ENCODE assay signal across 25 cellular contexts in genomic region chr2:133477614-133477990, GRCh38.
DNase-seq lines count a peak whose midpoint lies in the region; TF ChIP-seq lines count a peak whose summit lies in the region.
"Had no signal": no experiment of that assay in that cellular context is flagged by ENCODE, and none has a peak within 500 bp of the region (broad histone marks: within the 10 kb centered on the region; RNA-seq: fewer than 3 reads in every experiment).

No MANE protein-coding gene starts in this region.

- TF ChIP-seq CTCF in epithelial cell of esophagus (IDR thresholded peaks at IDR 0.05; ENCODE audit: insufficient read depth, low read depth, low read length, missing control alignments) (no peak), parathyroid adenoma (IDR thresholded peaks at IDR 0.05) (no peak), BE2C (IDR thresholded peaks at IDR 0.05; ENCODE audit: low read depth, low read length) (no peak)

- peak overlapping the region; percentile 83 for H3K27ac ChIP-seq in parathyroid adenoma
- H3K27ac ChIP-seq: coronary artery, gastrocnemius medialis, prostate gland, SJSA1 had no signal

- DNase-seq in GM03348 (ENCODE audit: low spot score) = peak; percentile 14
- peak; percentile 63 for DNase-seq in M059J (ENCODE audit: low read depth)
- DNase-seq in epithelial cell of esophagus (ENCODE audit: low read depth) = peak; percentile 96
- no peak for DNase-seq in NCI-H1930 (lab: John Stamatoyannopoulos, UW)
- no peak for DNase-seq in LoVo (ENCODE audit: low spot score)
- no peak for DNase-seq in BE2C
- DNase-seq: activated CD4-positive, alpha-beta T cell treated with anti-CD3 and anti-CD28 coated beads, Interleukin-2, amount 50 U/mL, for 4 hours; activated naive CD4-positive, alpha-beta T cell treated with anti-CD3 and anti-CD28 coated beads for 36 hours; amniotic stem cell; CD4-positive, alpha-beta T cell; effector memory CD4-positive, alpha-beta T cell; gastrocnemius medialis; hippocampal formation; left ventricle myocardium superior; naive B cell; NCI-H187; NCI-H2171 treated with DMSO at 0.1 percent for 48 hours; NCI-H526; stimulated activated CD4-positive, alpha-beta T cell treated with anti-CD3 and anti-CD28 coated beads, Interleukin-4, amount 100 ng/mL, for 4 hours; stimulated activated naive CD4-positive, alpha-beta T cell had no signal

- H3K4me3 ChIP-seq in epithelial cell of esophagus (ENCODE audit: low read length) = no peak overlapping the region
- H3K4me3 ChIP-seq in parathyroid adenoma (ENCODE audit: low read depth, low read length) = no peak overlapping the region
- no peak overlapping the region for H3K4me3 ChIP-seq in BE2C (ENCODE audit: low read depth, low read length)
- H3K4me3 ChIP-seq: coronary artery, gastrocnemius medialis, HAP-1, prostate gland, SJSA1 had no signal

- no peak overlapping the region for H2AFZ ChIP-seq in parathyroid adenoma

- H3K9me3 ChIP-seq in parathyroid adenoma (ENCODE audit: control insufficient read depth, low read length) (no peaks in the 10 kb centered on the region), BE2C (no peaks in the 10 kb centered on the region)
- H3K9me3 ChIP-seq: gastrocnemius medialis, HAP-1, prostate gland, SJSA1 had no signal

- H3K9ac ChIP-seq in parathyroid adenoma = no peak overlapping the region

- H3K4me2 ChIP-seq in parathyroid adenoma (ENCODE audit: low read length) = no peak overlapping the region

- no peaks in the 10 kb centered on the region for H3K36me3 ChIP-seq in parathyroid adenoma (ENCODE audit: control insufficient read depth, insufficient read depth, low read length)
- no peaks in the 10 kb centered on the region for H3K36me3 ChIP-seq in BE2C
- H3K36me3 ChIP-seq: gastrocnemius medialis, HAP-1, prostate gland, SJSA1 had no signal

- H3K4me1 ChIP-seq in parathyroid adenoma (peaks cover 23% of the 10 kb centered on the region), BE2C (no peaks in the 10 kb centered on the region)
- H3K4me1 ChIP-seq: gastrocnemius medialis, HAP-1, prostate gland, SJSA1 had no signal

- H3K27me3 ChIP-seq in parathyroid adenoma (ENCODE audit: control insufficient read depth, insufficient read depth, low read length) (no peaks in the 10 kb centered on the region), BE2C (no peaks in the 10 kb centered on the region)
- H3K27me3 ChIP-seq: gastrocnemius medialis, SJSA1 had no signal

- no peaks in the 10 kb centered on the region for H3K79me2 ChIP-seq in parathyroid adenoma

Comparison
In these comparisons a context has a peak if more than half of its experiments do, and no peak if none do; other contexts are left out.
1. DNase-seq: peak in GM03348 (single experiment), M059J (single experiment) and epithelial cell of esophagus (single experiment); none in NCI-H1930 (0 of 2), LoVo (single experiment) and BE2C (single experiment).